1 cellular context compared by ENCODE assay signal in genomic region chr14:100638211-100638855, GRCh38.
TF ChIP-seq lines count a peak whose summit lies in the region.

No MANE protein-coding gene starts in this region.

TF ChIP-seq in H1, 55 proteins besides CTCF, POLR2A, EP300 and RAD21:
- TF ChIP-seq ASH2L (IDR thresholded peaks at IDR 0.05; ENCODE audit: low read length) (no peak), RXRA (IDR thresholded peaks at IDR 0.05; ENCODE audit: insufficient read depth, low read depth, low read length) (no peak), POU5F1 (IDR thresholded peaks at IDR 0.05; ENCODE audit: low read depth, low read length) (no peak), EGR1 (IDR thresholded peaks at IDR 0.05; ENCODE audit: borderline replicate concordance, low read depth, low read length) (no peak), CHD1 (IDR thresholded peaks at IDR 0.05; ENCODE audit: low read depth, low read length) (no peak), PHF8 (conservative IDR thresholded peaks at IDR 0.05; ENCODE audit: low read depth, low read length) (no peak), BACH1 (IDR thresholded peaks at IDR 0.05; ENCODE audit: low read length) (no peak), SP2 (IDR thresholded peaks at IDR 0.05; ENCODE audit: low read length) (no peak), CREB1 (IDR thresholded peaks at IDR 0.05) (no peak), TEAD4 (IDR thresholded peaks at IDR 0.05; ENCODE audit: low read depth, low read length) (no peak)
